ENCODE assay signal across 10 cellular contexts in genomic region chr4:143554728-143555597, GRCh38. TPM values are rescaled to one million over a fixed set of nuclear protein-coding genes. Genes with fewer than 3 reads are reported as not detected.
DNase-seq lines count a peak whose midpoint lies in the region; ATAC-seq and TF ChIP-seq lines count a peak whose summit lies in the region.
"Had no signal": no experiment of that assay in that cellular context is flagged by ENCODE, and none has a peak within 500 bp of the region (broad histone marks: within the 10 kb centered on the region; RNA-seq: fewer than 3 reads in every experiment).

No MANE protein-coding gene starts in this region.

- peaks cover 30% of the 10 kb centered on the region for H3K4me1 Mint-ChIP-seq in activated T-cell treated with anti-CD3 and anti-CD28 coated beads, Interleukin-2, amount 50 U/mL, for 24 hours (ENCODE audit: low read depth)
- H3K4me1 Mint-ChIP-seq in activated T-cell treated with anti-CD3 and anti-CD28 coated beads, Interleukin-2, amount 50 U/mL, for 4 hours (ENCODE audit: low read depth): peaks cover 15% of the 10 kb centered on the region
- peaks cover 20% of the 10 kb centered on the region for H3K4me1 Mint-ChIP-seq in stimulated activated effector memory CD8-positive, alpha-beta T cell treated with anti-CD3 and anti-CD28 coated beads, Interleukin-12 subunit alpha, Interleukin-12 subunit beta, amount 100 ng/mL, for 72 hours

- H3K4me3 ChIP-seq in upper lobe of left lung: no peak overlapping the region
- H3K4me3 ChIP-seq: gastroesophageal sphincter had no signal

- TF ChIP-seq CTCF in upper lobe of left lung (IDR thresholded peaks at IDR 0.05): no peak

- no peaks in the 10 kb centered on the region for H3K9me3 Mint-ChIP-seq in activated T-cell treated with anti-CD3 and anti-CD28 coated beads, Interleukin-2, amount 50 U/mL, for 24 hours
- no peaks in the 10 kb centered on the region for H3K9me3 Mint-ChIP-seq in activated T-cell treated with anti-CD3 and anti-CD28 coated beads, Interleukin-2, amount 50 U/mL, for 4 hours
- H3K9me3 Mint-ChIP-seq in stimulated activated effector memory CD8-positive, alpha-beta T cell treated with anti-CD3 and anti-CD28 coated beads, Interleukin-12 subunit alpha, Interleukin-12 subunit beta, amount 100 ng/mL, for 72 hours: no peaks in the 10 kb centered on the region

- 70% methylated on average over 4 of the region's 4 CpGs for WGBS in upper lobe of left lung, 2 donors

- DNase-seq in activated T-cell treated with anti-CD3 and anti-CD28 coated beads, Interleukin-2, amount 50 U/mL, for 24 hours: no peak
- no peak for DNase-seq in activated T-cell treated with anti-CD3 and anti-CD28 coated beads, Interleukin-2, amount 50 U/mL, for 4 hours
- DNase-seq in stimulated activated effector memory CD8-positive, alpha-beta T cell treated with anti-CD3 and anti-CD28 coated beads, Interleukin-12 subunit alpha, Interleukin-12 subunit beta, amount 100 ng/mL, for 72 hours (ENCODE audit: low spot score in 2 of 2): peak in 1 of 2 donors; percentile 54
- no peak for DNase-seq in DMS53 treated with DMSO at 0.1 percent for 48 hours (lab: John Stamatoyannopoulos, UW; ENCODE audit: unreplicated experiment)
- DNase-seq in upper lobe of left lung: no peak
- DNase-seq in amygdala (lab: John Stamatoyannopoulos, UW): no peak
- DNase-seq: NCI-H226 had no signal

- peak overlapping the region; percentile 87 for H3K27ac Mint-ChIP-seq in activated T-cell treated with anti-CD3 and anti-CD28 coated beads, Interleukin-2, amount 50 U/mL, for 24 hours
- peak overlapping the region; percentile 64 for H3K27ac Mint-ChIP-seq in stimulated activated effector memory CD8-positive, alpha-beta T cell treated with anti-CD3 and anti-CD28 coated beads, Interleukin-12 subunit alpha, Interleukin-12 subunit beta, amount 100 ng/mL, for 72 hours

- ATAC-seq in activated T-cell treated with anti-CD3 and anti-CD28 coated beads, Interleukin-2, amount 50 U/mL, for 4 hours: no peak
- peak; percentile 63 for ATAC-seq in HG02571 (IDR thresholded peaks at IDR 0.05; ENCODE audit: unreplicated experiment)
- peak; percentile 57 for ATAC-seq in HG03520 (IDR thresholded peaks at IDR 0.05; ENCODE audit: unreplicated experiment)
- ATAC-seq in stimulated activated effector memory CD8-positive, alpha-beta T cell treated with anti-CD3 and anti-CD28 coated beads, Interleukin-12 subunit alpha, Interleukin-12 subunit beta, amount 100 ng/mL, for 72 hours: peak; percentile 47
- no peak for ATAC-seq in upper lobe of left lung (ENCODE audit: low FRiP score in 2 of 2)
- ATAC-seq: gastroesophageal sphincter had no signal

- no peak for TF ChIP-seq POLR2A in upper lobe of left lung (IDR thresholded peaks at IDR 0.05)

- H3K27me3 ChIP-seq in upper lobe of left lung: no peaks in the 10 kb centered on the region
- H3K27me3 ChIP-seq: gastroesophageal sphincter had no signal

- TF ChIP-seq EP300 in upper lobe of left lung (IDR thresholded peaks at IDR 0.05): no peak

- H3K27ac ChIP-seq in upper lobe of left lung: no peak overlapping the region
- H3K27ac ChIP-seq: gastroesophageal sphincter had no signal

- H3K36me3 Mint-ChIP-seq in activated T-cell treated with anti-CD3 and anti-CD28 coated beads, Interleukin-2, amount 50 U/mL, for 24 hours (ENCODE audit: low read depth): peaks cover 52% of the 10 kb centered on the region
- peaks cover 26% of the 10 kb centered on the region for H3K36me3 Mint-ChIP-seq in activated T-cell treated with anti-CD3 and anti-CD28 coated beads, Interleukin-2, amount 50 U/mL, for 4 hours (ENCODE audit: insufficient read depth)
- peaks cover 65% of the 10 kb centered on the region for H3K36me3 Mint-ChIP-seq in stimulated activated effector memory CD8-positive, alpha-beta T cell treated with anti-CD3 and anti-CD28 coated beads, Interleukin-12 subunit alpha, Interleukin-12 subunit beta, amount 100 ng/mL, for 72 hours

- H3K4me3 Mint-ChIP-seq in activated T-cell treated with anti-CD3 and anti-CD28 coated beads, Interleukin-2, amount 50 U/mL, for 24 hours: no peak overlapping the region
- no peak overlapping the region for H3K4me3 Mint-ChIP-seq in activated T-cell treated with anti-CD3 and anti-CD28 coated beads, Interleukin-2, amount 50 U/mL, for 4 hours
- H3K4me3 Mint-ChIP-seq in stimulated activated effector memory CD8-positive, alpha-beta T cell treated with anti-CD3 and anti-CD28 coated beads, Interleukin-12 subunit alpha, Interleukin-12 subunit beta, amount 100 ng/mL, for 72 hours: no peak overlapping the region

- H3K4me1 ChIP-seq in upper lobe of left lung: peaks cover 7 to 13% (median 10%) of the 10 kb centered on the region in 4 donors

- H3K27me3 Mint-ChIP-seq in activated T-cell treated with anti-CD3 and anti-CD28 coated beads, Interleukin-2, amount 50 U/mL, for 24 hours: no peaks in the 10 kb centered on the region
- no peaks in the 10 kb centered on the region for H3K27me3 Mint-ChIP-seq in activated T-cell treated with anti-CD3 and anti-CD28 coated beads, Interleukin-2, amount 50 U/mL, for 4 hours (ENCODE audit: low read depth)

- peaks cover 0 to 47% (median 16%) of the 10 kb centered on the region in 4 donors for H3K36me3 ChIP-seq in upper lobe of left lung

- H3K9me3 ChIP-seq in upper lobe of left lung: no peaks in the 10 kb centered on the region
- H3K9me3 ChIP-seq: gastroesophageal sphincter had no signal

RNA-seq across cellular contexts. Expression of gene SMARCA5, which starts 41.5 kb away (rescaled TPM):
- 10 to 100 TPM; 59.2 to 66.5 (median 64.4) TPM for total RNA-seq in activated T-cell treated with anti-CD3 and anti-CD28 coated beads, Interleukin-2, amount 50 U/mL, for 4 hours
- 10 to 100 TPM; 27.4 to 93.5 (median 58.3) TPM for total RNA-seq in upper lobe of left lung

Comparison
In these comparisons a context has a peak if more than half of its experiments do, and no peak if none do; other contexts are left out.
1. ATAC-seq: peak in HG02571 (single experiment), HG03520 (single experiment) and stimulated activated effector memory CD8-positive, alpha-beta T cell treated with anti-CD3 and anti-CD28 coated beads, Interleukin-12 subunit alpha, Interleukin-12 subunit beta, amount 100 ng/mL, for 72 hours (single experiment); none in activated T-cell treated with anti-CD3 and anti-CD28 coated beads, Interleukin-2, amount 50 U/mL, for 4 hours (0 of 2) and upper lobe of left lung (0 of 2).